In genomic region chr19:18386543-18387251, GRCh38 we compare ENCODE assay signal across 1 cellular context.
TF ChIP-seq lines count a peak whose summit lies in the region.

No MANE protein-coding gene starts in this region.

TF ChIP-seq in endothelial cell of umbilical vein, 7 proteins besides CTCF, POLR2A, EP300 and RAD21 (continued from another document):
- TF ChIP-seq GATA2 (IDR thresholded peaks at IDR 0.05; ENCODE audit: insufficient read depth, insufficient read length, low read depth, low read length) (no peak), FOS (IDR thresholded peaks at IDR 0.05; ENCODE audit: borderline replicate concordance, insufficient read depth, low read length) (no peak), MAX (IDR thresholded peaks at IDR 0.05; ENCODE audit: insufficient read depth, insufficient read length) (no peak), JUN (IDR thresholded peaks at IDR 0.05; ENCODE audit: borderline replicate concordance, insufficient read depth, insufficient read length, low read depth) (no peak)
